In genomic region chr2:157704653-157705052, GRCh38 we compare ENCODE assay signal across 6 cellular contexts.
DNase-seq lines count a peak whose midpoint lies in the region; ATAC-seq and TF ChIP-seq lines count a peak whose summit lies in the region.
"Not testable (repeated sequence)": the region's sequence is repeated elsewhere in the genome, so short reads cannot be mapped to it uniquely, and the experiment has no call there.

No MANE protein-coding gene starts in this region.

- not testable (repeated sequence) for H3K27ac Mint-ChIP-seq in WTC11, endodermal cell

- H3K27me3 Mint-ChIP-seq in WTC11 (ENCODE audit: low read depth) (peaks cover 43% of the 10 kb centered on the region), endodermal cell (ENCODE audit: insufficient read depth) (peaks cover 24% of the 10 kb centered on the region)

- H3K23ac ChIP-seq in IMR-90 (ENCODE audit: low read depth, low read length); mesenchymal stem cell (ENCODE audit: low read length in 2 of 2): not testable (repeated sequence)

- H4K5ac ChIP-seq in IMR-90 (ENCODE audit: low read depth, low read length): not testable (repeated sequence)

- WGBS in IMR-90 (ENCODE audit: extremely low coverage in 2 of 2, insufficient read length in 1 of 2), 2 experiments: 80% methylated on average over 2 of the region's 5 CpGs; no CpG with 5 or more reads in 1 of the 2 experiments
- WGBS in endodermal cell (ENCODE audit: insufficient coverage in 1 of 2, insufficient read length in 1 of 2), 2 experiments: 75 to 77% methylated on average over 2 to 5 of the region's 5 CpGs
- WGBS in mesenchymal stem cell: 52% methylated on average over 5 of the region's 5 CpGs

- H3K79me1 ChIP-seq in IMR-90 (ENCODE audit: low read depth in 1 of 2, low read length in 2 of 2); mesenchymal stem cell (replicated peaks; ENCODE audit: low read length, poor library complexity, severe bottlenecking): not testable (repeated sequence)

- H4K8ac ChIP-seq in IMR-90 (ENCODE audit: low read depth in 2 of 2, low read length in 2 of 2); mesenchymal stem cell (ENCODE audit: low read length): not testable (repeated sequence)

- not testable (repeated sequence) for H2BK12ac ChIP-seq in mesenchymal stem cell (ENCODE audit: low read length in 2 of 2)

- not testable (repeated sequence) for H3K79me2 ChIP-seq in osteoblast (ENCODE audit: insufficient read depth, low read length)

- H3K14ac ChIP-seq in IMR-90 (replicated peaks; ENCODE audit: low read depth, low read length); mesenchymal stem cell (ENCODE audit: low read length in 2 of 2): not testable (repeated sequence)

- H2BK120ac ChIP-seq in IMR-90 (ENCODE audit: low read depth, low read length); mesenchymal stem cell (ENCODE audit: low read depth, low read length): not testable (repeated sequence)

- H4K20me1 ChIP-seq in IMR-90 (ENCODE audit: insufficient read depth, low read length); osteoblast (ENCODE audit: insufficient read depth, low read length): not testable (repeated sequence)

- H2BK20ac ChIP-seq in IMR-90 (ENCODE audit: low read depth, low read length): not testable (repeated sequence)

- not testable (repeated sequence) for H3K4me3 Mint-ChIP-seq in WTC11, endodermal cell

- H2BK15ac ChIP-seq in IMR-90 (ENCODE audit: low read depth, low read length); mesenchymal stem cell (ENCODE audit: low read depth, poor library complexity, severe bottlenecking): not testable (repeated sequence)

- H3K36me3 Mint-ChIP-seq in WTC11; endodermal cell (ENCODE audit: low read depth): not testable (repeated sequence)

- in situ Hi-C loops in IMR-90 (cut with MboI; ENCODE audit: low sequenced_read_pairs): not testable (repeated sequence)

- peak; percentile 16 for DNase-seq in EH (ENCODE audit: low read depth)
- peak; percentile 63 for DNase-seq in IMR-90
- DNase-seq in WTC11 (ENCODE audit: low spot score): peak; percentile 28
- DNase-seq in endodermal cell: peak; percentile 58
- peak; percentile 24 for DNase-seq in mesenchymal stem cell
- peak; percentile 9 for DNase-seq in osteoblast (ENCODE audit: insufficient read length, low spot score, missing footprints)

- not testable (repeated sequence) for H3K9me1 ChIP-seq in IMR-90 (ENCODE audit: insufficient read depth, low read length)

- not testable (repeated sequence) for H4K91ac ChIP-seq in IMR-90 (ENCODE audit: insufficient read depth, low read depth, low read length); mesenchymal stem cell (ENCODE audit: low read length)

- intact Hi-C loops in IMR-90 (cut with micrococcal nuclease): not testable (repeated sequence)

- not testable (repeated sequence) for H2AK5ac ChIP-seq in IMR-90 (ENCODE audit: low read depth, low read length); mesenchymal stem cell (ENCODE audit: low read length, severe bottlenecking)

- dilution Hi-C loops in IMR-90 (cut with HindIII; ENCODE audit: low sequenced_read_pairs, unreplicated experiment): not testable (repeated sequence)

- H3K9me3 ChIP-seq in IMR-90 (ENCODE audit: control insufficient read depth, insufficient read depth, low read length); osteoblast (ENCODE audit: low read depth, low read length): not testable (repeated sequence)
- H3K9me3 ChIP-seq in endodermal cell (ENCODE audit: control insufficient read depth, low read length): peaks cover 13% of the 10 kb centered on the region
- H3K9me3 ChIP-seq in mesenchymal stem cell (ENCODE audit: control insufficient read depth, low read length): peaks cover 45% of the 10 kb centered on the region

- TF ChIP-seq RAD21 in IMR-90 (IDR thresholded peaks at IDR 0.05; ENCODE audit: low read length): not testable (repeated sequence)

- H2AK9ac ChIP-seq in IMR-90 (replicated peaks; ENCODE audit: low read depth, low read length, poor library complexity): not testable (repeated sequence)

- H3K4ac ChIP-seq in IMR-90 (ENCODE audit: low read depth, low read length); mesenchymal stem cell (ENCODE audit: low read depth in 1 of 2, low read length in 2 of 2): not testable (repeated sequence)

- ATAC-seq in IMR-90 (ENCODE audit: low read depth) (peak; percentile 80), WTC11 (peak; percentile 59)

- H3K9ac ChIP-seq in IMR-90 (ENCODE audit: low read depth, low read length); endodermal cell (ENCODE audit: extremely low read depth, low read length, poor library complexity, severe bottlenecking); mesenchymal stem cell (ENCODE audit: low read length): not testable (repeated sequence)

- H3K36me3 ChIP-seq in IMR-90 (ENCODE audit: control insufficient read depth, insufficient read depth, low read length); endodermal cell (ENCODE audit: control insufficient read depth, insufficient read depth, low read length); osteoblast (ENCODE audit: insufficient read depth, low read length): not testable (repeated sequence)
- peaks cover 15 to 19% of the 10 kb centered on the region in 2 experiments for H3K36me3 ChIP-seq in mesenchymal stem cell (ENCODE audit: control insufficient read depth in 1 of 2, insufficient read depth in 2 of 2, low read depth in 1 of 2, low read length in 2 of 2)

- not testable (repeated sequence) for TF ChIP-seq POLR2A in IMR-90 (IDR thresholded peaks at IDR 0.05; ENCODE audit: low read depth, low read length)

- not testable (repeated sequence) for H2AFZ ChIP-seq in IMR-90 (replicated peaks; ENCODE audit: low read length, poor library complexity); mesenchymal stem cell (ENCODE audit: low read depth, low read length); osteoblast (ENCODE audit: low read length)

- H3K27me3 ChIP-seq in IMR-90 (ENCODE audit: control insufficient read depth, insufficient read depth, low read length); endodermal cell (ENCODE audit: control insufficient read depth, insufficient read depth, low read length, poor library complexity, severe bottlenecking); mesenchymal stem cell (ENCODE audit: control insufficient read depth in 1 of 2, insufficient read depth in 1 of 2, low read length in 2 of 2); osteoblast (ENCODE audit: insufficient read depth, low read length): not testable (repeated sequence)

- TF ChIP-seq CTCF in IMR-90 (conservative IDR thresholded peaks at IDR 0.05; ENCODE audit: low read depth, low read length); WTC11 (IDR thresholded peaks at IDR 0.05); endodermal cell (conservative IDR thresholded peaks at IDR 0.05); osteoblast (IDR thresholded peaks at IDR 0.05; ENCODE audit: extremely low read depth, low read depth, low read length): not testable (repeated sequence)

- H3K56ac ChIP-seq in IMR-90 (ENCODE audit: extremely low read depth, insufficient read depth, low read length): not testable (repeated sequence)

- not testable (repeated sequence) for H3K27ac ChIP-seq in IMR-90 (ENCODE audit: insufficient read depth, low read length); endodermal cell (ENCODE audit: low read depth, low read length); mesenchymal stem cell (ENCODE audit: low read length, poor library complexity, severe bottlenecking); osteoblast (ENCODE audit: low read depth, low read length)

- POLR2A ChIA-PET in IMR-90 (lab: Charles Lee; ENCODE audit: unreplicated experiment): interaction anchor here (0.6 to 0.7 kb wide), 2 partner anchors 12 to 38 kb away, joined by 3 read pairs; no protein-coding TSS in a partner anchor
- POLR2A ChIA-PET in WTC11 (lab: Charles Lee): not testable (repeated sequence)

- H3K4me1 Mint-ChIP-seq in WTC11, endodermal cell: not testable (repeated sequence)

- H3K18ac ChIP-seq in IMR-90 (ENCODE audit: low read depth, low read length); mesenchymal stem cell (ENCODE audit: low read depth in 1 of 2, low read length in 2 of 2): not testable (repeated sequence)

- H3K4me1 ChIP-seq in IMR-90 (ENCODE audit: control insufficient read depth, insufficient read depth, low read length); endodermal cell (ENCODE audit: control insufficient read depth, insufficient read depth, low read length); mesenchymal stem cell (ENCODE audit: control insufficient read depth, insufficient read depth, low read depth, low read length); osteoblast (ENCODE audit: insufficient read depth, low read length): not testable (repeated sequence)

- not testable (repeated sequence) for BruUV-seq in IMR-90 (replicated peaks; lab: Mats Ljungman, UMichigan)

- CTCF ChIA-PET in IMR-90 (lab: Yijun Ruan, JAX): not testable (repeated sequence)
- CTCF ChIA-PET in WTC11 (lab: Charles Lee): interaction anchor here (0.7 to 1.1 kb wide), 3 partner anchors 43 to 307 kb away, joined by 3 to 4 read pairs (median 3); no protein-coding TSS in a partner anchor

- not testable (repeated sequence) for H3K4me3 ChIP-seq in IMR-90 (ENCODE audit: insufficient read depth, low read depth, low read length); endodermal cell (ENCODE audit: low read length); mesenchymal stem cell (ENCODE audit: insufficient read depth in 1 of 2, low read depth in 1 of 2, low read length in 2 of 2); osteoblast (ENCODE audit: insufficient read depth, low read length)

- H3K9me3 Mint-ChIP-seq in WTC11 (peaks cover 25% of the 10 kb centered on the region), endodermal cell (peaks cover 21% of the 10 kb centered on the region)

- not testable (repeated sequence) for H2BK5ac ChIP-seq in IMR-90 (ENCODE audit: low read depth, low read length, poor library complexity, severe bottlenecking); mesenchymal stem cell (ENCODE audit: low read depth, low read length, poor library complexity, severe bottlenecking)

- H3K4me2 ChIP-seq in IMR-90 (ENCODE audit: low read depth, low read length); mesenchymal stem cell (ENCODE audit: low read length, poor library complexity, severe bottlenecking); osteoblast (ENCODE audit: insufficient read depth, low read length): not testable (repeated sequence)

Comparison
In these comparisons a context has a peak if more than half of its experiments do, and no peak if none do; other contexts are left out.
1. DNase-seq: peak in every context shown above with its lines; median percentile 63 in IMR-90; 58 in endodermal cell; 28 in WTC11; 24 in mesenchymal stem cell; 16 in EH; 9 in osteoblast.